Comparison of ENCODE assay signal across 8 cellular contexts in genomic region chr13:91398413-91399188, GRCh38. TPM values are rescaled to one million over a fixed set of nuclear protein-coding genes. Genes with fewer than 3 reads are reported as not detected.
DNase-seq lines count a peak whose midpoint lies in the region; ATAC-seq and TF ChIP-seq lines count a peak whose summit lies in the region.

GPC5 (plus strand) TSS chr13:91398621.

- H3K79me1 ChIP-seq in trophoblast cell (ENCODE audit: low read length), result no peaks in the 10 kb centered on the region

- H2BK5ac ChIP-seq in trophoblast cell (ENCODE audit: low read depth, low read length, poor library complexity), result no peak within 1 kb of the TSS

- H3K27me3 ChIP-seq in DOHH2 (ENCODE audit: control insufficient read depth, low read length) (peaks cover 38% of the 10 kb centered on the region), HUES64 (ENCODE audit: insufficient read depth, low read length) (peaks cover 79% of the 10 kb centered on the region), trophoblast cell (ENCODE audit: insufficient read depth, low read length) (peaks cover 15% of the 10 kb centered on the region), tibial nerve (peaks cover 0 to 57% of the 10 kb centered on the region in 2 donors)

- H3K4me2 ChIP-seq in DOHH2 (ENCODE audit: low read length), result peak within 1 kb of the TSS; percentile 62
- peak within 1 kb of the TSS; percentile 77 for H3K4me2 ChIP-seq in trophoblast cell (ENCODE audit: low read length)

- peak within 1 kb of the TSS; percentile 48 for H2AFZ ChIP-seq in trophoblast cell (ENCODE audit: insufficient read depth, low read length, poor library complexity)

- WGBS in HUES64, result under 1% methylated on average over 76 of the region's 76 CpGs
- no CpG with 5 or more reads among the region's 76 CpGs for WGBS in trophoblast cell (ENCODE audit: extremely low coverage, insufficient coverage, insufficient read length)
- 1 to 3% methylated on average over 45 to 69 of the region's 76 CpGs for WGBS in tibial nerve, 2 donors

- TF ChIP-seq POLR2A in tibial nerve (IDR thresholded peaks at IDR 0.05), result no peak

- H3K36me3 ChIP-seq in DOHH2 (ENCODE audit: control insufficient read depth, low read length), result no peaks in the 10 kb centered on the region
- H3K36me3 ChIP-seq in HUES64 (ENCODE audit: insufficient read depth, low read length), result no peaks in the 10 kb centered on the region
- no peaks in the 10 kb centered on the region for H3K36me3 ChIP-seq in trophoblast cell (ENCODE audit: control insufficient read depth in 1 of 2, insufficient read depth in 2 of 2, low read length in 2 of 2)
- H3K36me3 ChIP-seq in tibial nerve, result no peaks in the 10 kb centered on the region

- H3K18ac ChIP-seq in trophoblast cell (ENCODE audit: low read length), result no peak within 1 kb of the TSS

- no peak within 1 kb of the TSS for H2AK5ac ChIP-seq in trophoblast cell (ENCODE audit: low read length)

- H3K4ac ChIP-seq in trophoblast cell (ENCODE audit: low read depth, low read length), result no peak within 1 kb of the TSS

- no peaks in the 10 kb centered on the region for H4K20me1 ChIP-seq in DOHH2 (ENCODE audit: control insufficient read depth, insufficient read depth, low read depth, low read length)

- H3K23ac ChIP-seq in trophoblast cell (ENCODE audit: low read length), result no peak within 1 kb of the TSS

- H3K9ac ChIP-seq in HUES64 (ENCODE audit: low read depth, low read length) (peak within 1 kb of the TSS; percentile 36; the same call in 1 of the 2 replicates), trophoblast cell (ENCODE audit: low read length) (no peak within 1 kb of the TSS)

- no peak for TF ChIP-seq CTCF in DOHH2 (IDR thresholded peaks at IDR 0.05; ENCODE audit: low read depth, low read length, poor library complexity, severe bottlenecking)
- TF ChIP-seq CTCF in tibial nerve (IDR thresholded peaks at IDR 0.05), result no peak

- H3K4me3 ChIP-seq in DOHH2 (ENCODE audit: low read length) (peak within 1 kb of the TSS; percentile 59), HUES64 (ENCODE audit: low read length) (peak within 1 kb of the TSS; percentile 79), trophoblast cell (ENCODE audit: low read depth, low read length) (peak within 1 kb of the TSS; percentile 70), tibial nerve (peak within 1 kb of the TSS; percentile 28 to 59 (median 50))

- ATAC-seq in GM21529 (IDR thresholded peaks at IDR 0.05; ENCODE audit: unreplicated experiment) (peak; percentile 96), Right ventricle myocardium inferior (peak; percentile 100)

- no peak within 1 kb of the TSS for H3K14ac ChIP-seq in trophoblast cell (ENCODE audit: low read length)

- H3K27ac ChIP-seq in DOHH2 (ENCODE audit: low read depth, low read length) (no peak within 1 kb of the TSS), HUES64 (ENCODE audit: low read depth, low read length) (no peak within 1 kb of the TSS), trophoblast cell (ENCODE audit: low read depth, low read length) (no peak within 1 kb of the TSS), tibial nerve (peak within 1 kb of the TSS in 1 of 4 donors; percentile 30)

- H4K12ac ChIP-seq in trophoblast cell (ENCODE audit: low read depth, low read length), result no peak within 1 kb of the TSS

- no peak within 1 kb of the TSS for H2BK12ac ChIP-seq in trophoblast cell (ENCODE audit: low read length)

- peaks cover 4% of the 10 kb centered on the region; the same call in 1 of the 2 replicates for H3F3A ChIP-seq in DOHH2 (ENCODE audit: control insufficient read depth, insufficient read depth)

- in situ Hi-C loops in SK-MEL-5 (cut with HindIII; ENCODE audit: low pct_unique_long_range_greater_than_20kb, low sequenced_read_pairs), result no loop called here

- no peak within 1 kb of the TSS for H2BK120ac ChIP-seq in trophoblast cell (ENCODE audit: insufficient read depth, low read length, poor library complexity)

- DNase-seq in SK-MEL-5 (ENCODE audit: low read depth, low spot score) (peak; percentile 51), Right ventricle myocardium inferior (ENCODE audit: missing footprints) (peak; percentile 86), trophoblast cell (peak; percentile 50 to 70), tibial nerve (ENCODE audit: low spot score in 2 of 2) (peak; percentile 44 to 55)
- peak; percentile 85 for DNase-seq in activated naive CD4-positive, alpha-beta T cell treated with Interleukin-2 at 50 U/mL for 16 hours

- no peak within 1 kb of the TSS for H4K8ac ChIP-seq in trophoblast cell (ENCODE audit: low read depth, low read length)

- H4K91ac ChIP-seq in trophoblast cell (ENCODE audit: low read depth, low read length), result no peak within 1 kb of the TSS

- H3K79me2 ChIP-seq in DOHH2 (ENCODE audit: control insufficient read depth, low read length) (no peaks in the 10 kb centered on the region), trophoblast cell (ENCODE audit: control insufficient read depth, insufficient read depth, low read length, poor library complexity) (no peaks in the 10 kb centered on the region)

- H3K4me1 ChIP-seq in DOHH2 (ENCODE audit: control insufficient read depth, low read length) (peaks cover 19% of the 10 kb centered on the region), HUES64 (ENCODE audit: insufficient read depth, low read length) (peaks cover 8% of the 10 kb centered on the region; the same call in 1 of the 2 replicates), trophoblast cell (ENCODE audit: control insufficient read depth in 1 of 2, insufficient read depth in 2 of 2, low read length in 2 of 2) (peaks cover 6 to 7% of the 10 kb centered on the region in 2 experiments), tibial nerve (peaks cover 0 to 24% (median 10%) of the 10 kb centered on the region in 4 donors)

- no peaks in the 10 kb centered on the region for H3K9me2 ChIP-seq in DOHH2 (replicated peaks; ENCODE audit: control insufficient read depth, low read length)

- intact Hi-C loops in Right ventricle myocardium inferior (cut with DNase I), result no loop called here

- no peaks in the 10 kb centered on the region for H3K9me3 ChIP-seq in DOHH2 (ENCODE audit: control insufficient read depth, insufficient read depth, low read length)
- no peaks in the 10 kb centered on the region for H3K9me3 ChIP-seq in HUES64 (ENCODE audit: insufficient read depth, low read depth, low read length)
- H3K9me3 ChIP-seq in trophoblast cell (ENCODE audit: insufficient read depth, low read depth, low read length), result peaks cover 2% of the 10 kb centered on the region
- H3K9me3 ChIP-seq in tibial nerve, result no peaks in the 10 kb centered on the region

- TF ChIP-seq EP300 in tibial nerve (IDR thresholded peaks at IDR 0.05), result no peak

RNA-seq across cellular contexts. Expression of gene GPC5, which starts in this region (rescaled TPM):
- polyA plus RNA-seq in HUES64 (2013, experiment 1 of 2), result 0.65 TPM
- polyA plus RNA-seq in HUES64 (2013, experiment 2 of 2), result not detected
- 0.50 and 2.5 TPM in 2 replicates for total RNA-seq in SK-MEL-5 (2014; rRNA removed; shearing (Covaris generic))
- 0.70 and 0.81 TPM in 2 replicates for polyA plus RNA-seq in SK-MEL-5 (2015; cell fraction: cytosol; rRNA removed)
- polyA plus RNA-seq in SK-MEL-5 (2015; cell fraction: nucleus; rRNA removed), result 2.3 and 5.3 TPM in 2 replicates
- total RNA-seq in Right ventricle myocardium inferior (1.8 TPM), tibial nerve (1 to 10 TPM in 3 of 4 donors, not detected in 1; 3.7 to 5.7 (median 4.2) TPM)
- polyA plus RNA-seq in trophoblast cell (2013), result 1.4 and 1.5 TPM in 2 replicates
